In the genomic region with DNA sequence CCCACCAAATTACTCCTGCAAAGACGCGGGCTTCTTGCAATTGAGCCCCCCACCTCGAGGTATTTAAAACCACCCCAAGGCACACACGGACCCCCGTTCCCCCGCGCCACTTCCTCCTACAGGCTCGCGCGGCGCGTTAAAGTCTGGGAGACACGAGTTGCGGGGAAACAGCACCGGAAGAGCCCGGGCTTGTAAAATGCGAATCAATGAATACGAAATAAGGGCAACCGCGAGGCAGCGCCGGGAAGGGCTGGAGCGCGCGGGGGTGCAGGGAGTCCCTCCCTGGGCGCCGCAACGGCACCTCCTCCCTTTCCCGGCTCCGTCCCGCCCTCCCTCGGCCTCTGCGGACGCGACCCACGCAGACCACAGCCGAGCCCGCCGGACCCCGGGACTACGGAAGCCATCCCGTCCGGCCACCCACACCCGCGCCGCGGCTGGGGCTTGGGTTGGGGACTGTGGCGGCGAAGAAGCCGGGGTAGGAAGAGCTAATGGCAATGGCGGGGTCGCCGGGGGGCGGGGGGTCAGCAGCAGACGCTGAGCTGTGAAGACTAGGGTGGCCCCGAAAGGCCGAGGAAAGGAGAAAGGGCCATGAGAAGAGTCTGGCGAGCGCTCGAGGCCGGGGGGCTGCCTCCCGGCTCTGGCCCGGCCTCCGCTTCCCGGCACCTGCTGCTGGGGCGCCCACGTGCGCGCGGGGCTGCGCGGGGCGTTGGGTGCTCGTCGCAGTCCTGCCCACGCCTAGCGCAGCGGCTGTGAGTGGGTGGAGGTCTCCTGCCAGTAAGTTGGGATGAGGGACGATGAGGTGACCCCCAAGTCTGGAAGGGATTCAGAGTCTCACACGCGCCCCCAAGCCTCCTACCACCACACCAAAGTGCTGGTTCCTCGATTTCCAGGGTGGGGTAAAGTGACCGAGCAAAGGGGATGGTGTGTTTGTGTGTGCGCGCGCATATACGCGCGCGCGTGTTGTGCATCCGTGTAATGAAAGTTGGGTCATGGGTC, we compare ENCODE assay signal across 10 cellular contexts. TPM values are rescaled to one million over a fixed set of nuclear protein-coding genes. Genes with fewer than 3 reads are reported as not detected.
DNase-seq lines count a peak whose midpoint lies in the region; ATAC-seq and TF ChIP-seq lines count a peak whose summit lies in the region.
"Had no signal": no experiment of that assay in that cellular context is flagged by ENCODE, and none has a peak within 500 bp of the region (broad histone marks: within the 10 kb centered on the region; RNA-seq: fewer than 3 reads in every experiment).

No MANE protein-coding gene starts in this region.

- no peak for TF ChIP-seq CTCF in dorsolateral prefrontal cortex (IDR thresholded peaks at IDR 0.05 in 54 of 56, conservative IDR thresholded peaks at IDR 0.05 in 2 of 56; ENCODE audit: low read depth in 1 of 56, partially characterized antibody in 56 of 56)

- no peak overlapping the region for H2AK5ac ChIP-seq in trophoblast cell (ENCODE audit: low read length)

- no peak overlapping the region for H2BK5ac ChIP-seq in trophoblast cell (ENCODE audit: low read depth, low read length, poor library complexity)

- no peak overlapping the region for H3K23ac ChIP-seq in trophoblast cell (ENCODE audit: low read length)

- H3K9ac ChIP-seq in trophoblast cell (ENCODE audit: low read length) = no peak overlapping the region
- H3K9ac ChIP-seq: KMS-11 had no signal

- H3K36me3 ChIP-seq in trophoblast cell (ENCODE audit: control insufficient read depth in 1 of 2, insufficient read depth in 2 of 2, low read length in 2 of 2) (no peaks in the 10 kb centered on the region), SJCRH30 (no peaks in the 10 kb centered on the region)

- H2AFZ ChIP-seq in trophoblast cell (ENCODE audit: insufficient read depth, low read length, poor library complexity) = peak overlapping the region; percentile 45

- peak overlapping the region in 52 of 59 donors; percentile 9 to 91 (median 78) for H3K27ac ChIP-seq in dorsolateral prefrontal cortex
- H3K27ac ChIP-seq in trophoblast cell (ENCODE audit: low read depth, low read length) = no peak overlapping the region
- H3K27ac ChIP-seq in SJCRH30 = no peak overlapping the region
- H3K27ac ChIP-seq: KMS-11 had no signal

- H3K4me1 ChIP-seq in trophoblast cell (ENCODE audit: control insufficient read depth in 1 of 2, insufficient read depth in 2 of 2, low read length in 2 of 2) (peaks cover 16 to 22% of the 10 kb centered on the region in 2 experiments), SJCRH30 (no peaks in the 10 kb centered on the region)

- H3K18ac ChIP-seq in trophoblast cell (ENCODE audit: low read length) = no peak overlapping the region

- H4K12ac ChIP-seq in trophoblast cell (ENCODE audit: low read depth, low read length) = no peak overlapping the region

- H3K79me1 ChIP-seq in trophoblast cell (ENCODE audit: low read length) = no peaks in the 10 kb centered on the region

- no peak overlapping the region for H4K8ac ChIP-seq in trophoblast cell (ENCODE audit: low read depth, low read length)

- no peak overlapping the region for H2BK120ac ChIP-seq in trophoblast cell (ENCODE audit: insufficient read depth, low read length, poor library complexity)

- H3K27me3 ChIP-seq in dorsolateral prefrontal cortex = peaks cover 0 to 46% (median 19%) of the 10 kb centered on the region in 45 donors
- peaks cover 43% of the 10 kb centered on the region for H3K27me3 ChIP-seq in trophoblast cell (ENCODE audit: insufficient read depth, low read length)
- H3K27me3 ChIP-seq in SJCRH30 = no peaks in the 10 kb centered on the region

- H3K4me3 ChIP-seq in dorsolateral prefrontal cortex = peak overlapping the region; percentile 36 to 78 (median 62)
- peak overlapping the region; percentile 54 for H3K4me3 ChIP-seq in trophoblast cell (ENCODE audit: low read depth, low read length)
- no peak overlapping the region for H3K4me3 ChIP-seq in SJCRH30

- no peak overlapping the region for H3K14ac ChIP-seq in trophoblast cell (ENCODE audit: low read length)

- H3K79me2 ChIP-seq in trophoblast cell (ENCODE audit: control insufficient read depth, insufficient read depth, low read length, poor library complexity) = no peaks in the 10 kb centered on the region

- H3K4ac ChIP-seq in trophoblast cell (ENCODE audit: low read depth, low read length) = no peak overlapping the region

- no CpG with 5 or more reads among the region's 92 CpGs for whole genome bisulfite sequencing in trophoblast cell (ENCODE audit: extremely low coverage, insufficient coverage, insufficient read length)

- peak overlapping the region; percentile 93 for H3K4me2 ChIP-seq in trophoblast cell (ENCODE audit: low read length)
- H3K4me2 ChIP-seq: KMS-11 had no signal

- H4K91ac ChIP-seq in trophoblast cell (ENCODE audit: low read depth, low read length) = no peak overlapping the region

- ATAC-seq in HG03439 (IDR thresholded peaks at IDR 0.05; ENCODE audit: unreplicated experiment) = peak; percentile 35
- ATAC-seq in GM18909 (IDR thresholded peaks at IDR 0.05; ENCODE audit: poor library complexity, unreplicated experiment) = no peak

- DNase-seq in Daoy (ENCODE audit: low read depth) (peak; percentile 26), dorsolateral prefrontal cortex (peak in 4 of 10 donors; percentile 41 to 59 (median 52)), trophoblast cell (no peak), SJCRH30 (no peak), SHP77 treated with DMSO at 0.1 percent for 48 hours (lab: John Stamatoyannopoulos, UW) (no peak)
- no peak for DNase-seq in stimulated activated CD4-positive, alpha-beta T cell treated with anti-CD3 and anti-CD28 coated beads, Interleukin-12 subunit alpha, Interleukin-12 subunit beta, amount 100 ng/mL, for 4 hours
- DNase-seq: activated CD4-positive, alpha-beta T cell treated with anti-CD3 and anti-CD28 coated beads, Interleukin-2, amount 50 U/mL, for 1 hour had no signal

- peaks cover 2% of the 10 kb centered on the region for H3K9me3 ChIP-seq in trophoblast cell (ENCODE audit: insufficient read depth, low read depth, low read length)
- H3K9me3 ChIP-seq in SJCRH30 (replicated peaks) = no peaks in the 10 kb centered on the region

- no peak overlapping the region for H2BK12ac ChIP-seq in trophoblast cell (ENCODE audit: low read length)

- intact Hi-C loops in dorsolateral prefrontal cortex (cut with DNase I) = loop anchor here in 1 of 2 donors (10.0 kb wide), 1 partner anchor 976 kb away; no protein-coding TSS in a partner anchor

RNA-seq across cellular contexts. Expression of a gene that starts 1.2 kb away (rescaled TPM):
- 4.1 and 4.9 TPM in 2 replicates for total RNA-seq in Daoy (2014; rRNA removed; shearing (Covaris generic))
- total RNA-seq in dorsolateral prefrontal cortex = 100 to 1,000 TPM in 50 of 120 experiments, 10 to 100 TPM in 70; 36.7 to 155 (median 95.3) TPM
- 0.31 and 0.37 TPM in 2 replicates for polyA plus RNA-seq in trophoblast cell (2013)
- not detected in 2 replicates for total RNA-seq in SJCRH30 (2014; rRNA removed; shearing (Covaris generic))

Comparison
In these comparisons a context has a peak if more than half of its experiments do, and no peak if none do; other contexts are left out.
1. H3K27ac ChIP-seq: peak in dorsolateral prefrontal cortex (52 of 59); none in trophoblast cell (single experiment) and SJCRH30 (single experiment).